In the genomic region with DNA sequence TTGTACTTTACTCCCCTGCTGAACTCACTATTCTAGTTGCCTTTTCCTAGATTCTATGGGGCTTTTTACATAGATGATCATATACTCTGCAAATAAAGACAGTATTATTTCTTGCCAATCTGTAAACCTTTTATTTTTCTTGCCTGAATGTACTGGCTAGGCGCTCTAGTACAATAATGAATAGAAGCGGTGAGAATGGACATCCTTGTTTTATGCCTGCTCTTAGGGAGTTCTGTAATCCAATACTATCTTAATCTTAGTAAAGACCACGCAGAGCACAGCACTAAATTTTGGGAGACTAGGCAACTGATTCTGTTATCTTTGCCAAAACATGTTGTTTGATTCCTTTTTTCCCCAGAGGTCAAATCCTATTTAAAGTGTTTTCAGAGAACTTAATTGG, we compare ENCODE assay signal across 1 cellular context.
A peak's percentile ranks its signal among the peaks of the same experiment; 100 is the strongest.
TF ChIP-seq lines count a peak whose summit lies in the region.

No MANE protein-coding gene starts in this region.

TF ChIP-seq in K562, 482 proteins besides CTCF, POLR2A, EP300 and RAD21:
- no peak for TF ChIP-seq ESRRA (IDR thresholded peaks at IDR 0.05; ENCODE audit: borderline replicate concordance, low read depth)
- no peak for TF ChIP-seq SMAD3 (CRISPR knock-in tag; conservative IDR thresholded peaks at IDR 0.05)
- no peak for TF ChIP-seq ZC3H8 (IDR thresholded peaks at IDR 0.05)
- TF ChIP-seq, protein P1, sequence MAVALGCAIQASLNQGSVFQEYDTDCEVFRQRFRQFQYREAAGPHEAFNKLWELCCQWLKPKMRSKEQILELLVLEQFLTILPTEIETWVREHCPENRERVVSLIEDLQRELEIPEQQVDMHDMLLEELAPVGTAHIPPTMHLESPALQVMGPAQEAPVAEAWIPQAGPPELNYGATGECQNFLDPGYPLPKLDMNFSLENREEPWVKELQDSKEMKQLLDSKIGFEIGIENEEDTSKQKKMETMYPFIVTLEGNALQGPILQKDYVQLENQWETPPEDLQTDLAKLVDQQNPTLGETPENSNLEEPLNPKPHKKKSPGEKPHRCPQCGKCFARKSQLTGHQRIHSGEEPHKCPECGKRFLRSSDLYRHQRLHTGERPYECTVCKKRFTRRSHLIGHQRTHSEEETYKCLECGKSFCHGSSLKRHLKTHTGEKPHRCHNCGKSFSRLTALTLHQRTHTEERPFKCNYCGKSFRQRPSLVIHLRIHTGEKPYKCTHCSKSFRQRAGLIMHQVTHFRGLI (CRISPR knock-in tag; IDR thresholded peaks at IDR 0.05): no peak
- TF ChIP-seq CBFA2T3 (IDR thresholded peaks at IDR 0.05): peak; percentile 12; the same call in 1 of the 2 replicates
- no peak for TF ChIP-seq ZBED1 (IDR thresholded peaks at IDR 0.05)
- 0 out of 4 replicates have a peak, but pooled peaks have one; percentile 9 to 11 for TF ChIP-seq KDM1A (IDR thresholded peaks at IDR 0.05)
